Comparison of ENCODE assay signal across 15 cellular contexts in the genomic region with DNA sequence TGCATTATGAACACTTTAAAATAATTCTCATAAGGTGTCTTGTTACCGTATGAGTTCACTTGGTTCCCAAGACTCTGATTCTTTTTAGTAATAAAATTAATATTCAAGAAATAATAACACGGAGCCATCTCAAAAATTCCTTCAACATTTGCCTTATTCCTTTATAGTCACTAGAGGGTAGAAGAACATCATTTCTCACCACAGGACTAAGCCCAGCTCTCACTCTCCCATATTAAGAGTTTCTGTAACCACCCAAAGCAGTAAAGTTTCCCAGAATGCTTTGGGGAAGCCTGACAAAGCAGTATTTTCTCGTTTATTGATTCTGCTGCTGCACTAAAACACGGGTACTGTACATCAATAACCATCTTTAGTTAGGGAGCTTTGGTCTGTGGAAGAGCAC.
DNase-seq lines count a peak whose midpoint lies in the region; ATAC-seq and TF ChIP-seq lines count a peak whose summit lies in the region.
"Had no signal": no experiment of that assay in that cellular context is flagged by ENCODE, and none has a peak within 500 bp of the region (broad histone marks: within the 10 kb centered on the region; RNA-seq: fewer than 3 reads in every experiment).

No MANE protein-coding gene starts in this region.

- peak; percentile 16 for DNase-seq in NCI-H748 (lab: John Stamatoyannopoulos, UW; ENCODE audit: unreplicated experiment)
- DNase-seq in NCI-H748 treated with DMSO at 0.1 percent for 48 hours (lab: John Stamatoyannopoulos, UW), result no peak
- peak; percentile 51 for DNase-seq in RPMI7951 (ENCODE audit: low read depth)
- DNase-seq in fibroblast of the aortic adventitia (ENCODE audit: low read depth), result peak; percentile 15
- no peak for DNase-seq in stimulated activated naive B cell treated with anti-CD40 and anti-IgM and Interleukin-4, amounts not matched to agents 10 μg/mL and 1 μg/mL and 100 μg/mL, for 72 hours
- DNase-seq in activated naive CD4-positive, alpha-beta T cell (lab: John Stamatoyannopoulos, UW), result no peak
- no peak for DNase-seq in activated T-cell treated with anti-CD3 and anti-CD28 coated beads for 4 hours
- DNase-seq: activated CD4-positive, alpha-beta T cell treated with anti-CD3 and anti-CD28 coated beads for 48 hours; activated T-cell treated with anti-CD3 and anti-CD28 coated beads, Interleukin-2, amount 50 U/mL, for 1 hour; adrenal gland; Calu3; KG1; psoas muscle had no signal

- no peak overlapping the region for H3K4me3 Mint-ChIP-seq in stimulated activated naive B cell treated with anti-CD40 and anti-IgM and Interleukin-4, amounts not matched to agents 10 μg/mL and 1 μg/mL and 100 μg/mL, for 72 hours
- H3K4me3 Mint-ChIP-seq: T-helper 1 cell treated with Interleukin-12 subunit alpha and Interleukin-12 subunit beta and Interleukin-4 antibody, amounts not matched to agents 30 μg/mL and 1 μg/mL, for 36 hours had no signal

- H3K27me3 Mint-ChIP-seq in stimulated activated naive B cell treated with anti-CD40 and anti-IgM and Interleukin-4, amounts not matched to agents 10 μg/mL and 1 μg/mL and 100 μg/mL, for 72 hours, result no peaks in the 10 kb centered on the region

- no peak for TF ChIP-seq CTCF in fibroblast of the aortic adventitia (IDR thresholded peaks at IDR 0.05; ENCODE audit: insufficient read depth, low read length)

- no peak for ATAC-seq in stimulated activated naive B cell treated with anti-CD40 and anti-IgM and Interleukin-4, amounts not matched to agents 10 μg/mL and 1 μg/mL and 100 μg/mL, for 72 hours (replicated peaks)
- ATAC-seq in HG03039 (IDR thresholded peaks at IDR 0.05; ENCODE audit: unreplicated experiment), result no peak
- ATAC-seq: psoas muscle had no signal

- peaks cover 0 to 2% of the 10 kb centered on the region in 2 donors for H3K4me1 Mint-ChIP-seq in stimulated activated naive B cell treated with anti-CD40 and anti-IgM and Interleukin-4, amounts not matched to agents 10 μg/mL and 1 μg/mL and 100 μg/mL, for 72 hours

- peak overlapping the region; percentile 1 for H3K27ac Mint-ChIP-seq in stimulated activated naive B cell treated with anti-CD40 and anti-IgM and Interleukin-4, amounts not matched to agents 10 μg/mL and 1 μg/mL and 100 μg/mL, for 72 hours
- H3K27ac Mint-ChIP-seq: T-helper 1 cell treated with Interleukin-12 subunit alpha and Interleukin-12 subunit beta and Interleukin-4 antibody, amounts not matched to agents 30 μg/mL and 1 μg/mL, for 36 hours had no signal

- no peak overlapping the region for H3K4me3 ChIP-seq in fibroblast of the aortic adventitia (ENCODE audit: low read depth, low read length)
- H3K4me3 ChIP-seq: adrenal gland, psoas muscle had no signal

- H3K9me3 Mint-ChIP-seq in stimulated activated naive B cell treated with anti-CD40 and anti-IgM and Interleukin-4, amounts not matched to agents 10 μg/mL and 1 μg/mL and 100 μg/mL, for 72 hours, result no peaks in the 10 kb centered on the region
- H3K9me3 Mint-ChIP-seq: T-helper 1 cell treated with Interleukin-12 subunit alpha and Interleukin-12 subunit beta and Interleukin-4 antibody, amounts not matched to agents 30 μg/mL and 1 μg/mL, for 36 hours had no signal

- peaks cover 18 to 35% of the 10 kb centered on the region in 2 donors for H3K36me3 Mint-ChIP-seq in stimulated activated naive B cell treated with anti-CD40 and anti-IgM and Interleukin-4, amounts not matched to agents 10 μg/mL and 1 μg/mL and 100 μg/mL, for 72 hours

Comparison
In these comparisons a context has a peak if more than half of its experiments do, and no peak if none do; other contexts are left out.
1. DNase-seq: peak in NCI-H748 (single experiment), RPMI7951 (single experiment) and fibroblast of the aortic adventitia (single experiment); none in NCI-H748 treated with DMSO at 0.1 percent for 48 hours (single experiment), stimulated activated naive B cell treated with anti-CD40 and anti-IgM and Interleukin-4, amounts not matched to agents 10 μg/mL and 1 μg/mL and 100 μg/mL, for 72 hours (single experiment), activated naive CD4-positive, alpha-beta T cell (0 of 4) and activated T-cell treated with anti-CD3 and anti-CD28 coated beads for 4 hours (single experiment).